ENCODE assay signal across 17 cellular contexts in genomic region chr17:72185571-72185970, GRCh38.
A peak's percentile ranks its signal among the peaks of the same experiment; 100 is the strongest.
DNase-seq lines count a peak whose midpoint lies in the region; ATAC-seq, FAIRE-seq and TF ChIP-seq lines count a peak whose summit lies in the region.
"Had no signal": no experiment of that assay in that cellular context is flagged by ENCODE, and none has a peak within 500 bp of the region (broad histone marks: within the 10 kb centered on the region; RNA-seq: fewer than 3 reads in every experiment).

No MANE protein-coding gene starts in this region.

- H3K4me3 ChIP-seq in heart left ventricle: no peak overlapping the region
- H3K4me3 ChIP-seq: SK-N-MC had no signal

- H3K4me1 ChIP-seq in heart left ventricle: peaks cover 0 to 28% (median 0%) of the 10 kb centered on the region in 12 donors

- intact Hi-C loops in heart left ventricle (cut with DNase I): loop anchor here in 3 of 10 donors (5.0 kb wide), 2 partner anchors 58 to 63 kb away; partner anchors contain the start of gene SOX9 (in 2 of the 3)

- H3K9me3 ChIP-seq in heart left ventricle: no peaks in the 10 kb centered on the region

- H3K27ac ChIP-seq in heart left ventricle: peak overlapping the region in 7 of 12 donors; percentile 2 to 59 (median 31)
- H3K27ac ChIP-seq: SK-N-MC had no signal

- 34 to 49% (median 36%) methylated on average over 8 of the region's 8 CpGs for WGBS in heart left ventricle, 4 donors

- FAIRE-seq in HTR-8/SVneo (lab: Jason Lieb, UNC): no peak
- FAIRE-seq: G401.6 had no signal

- no peaks in the 10 kb centered on the region for H3K27me3 ChIP-seq in heart left ventricle

- no peak for TF ChIP-seq POLR2A in heart left ventricle (IDR thresholded peaks at IDR 0.05)

- ATAC-seq in heart left ventricle (peak; percentile 60 to 81 (median 78)), GM19463 (IDR thresholded peaks at IDR 0.05; ENCODE audit: unreplicated experiment) (no peak)

- H3K36me3 ChIP-seq in heart left ventricle: no peaks in the 10 kb centered on the region

- peak; percentile 23 for DNase-seq in NCI-H2171 treated with DMSO at 0.1 percent for 48 hours (lab: John Stamatoyannopoulos, UW)
- DNase-seq in NCI-H2171 (lab: John Stamatoyannopoulos, UW): no peak
- peak; percentile 9 for DNase-seq in NCI-H146 treated with DMSO at 0.1 percent for 48 hours (lab: John Stamatoyannopoulos, UW; ENCODE audit: unreplicated experiment)
- peak in 4 of 5 donors; percentile 43 to 68 (median 58) for DNase-seq in heart left ventricle
- peak; percentile 50 for DNase-seq in retina
- DNase-seq in HTR-8/SVneo (ENCODE audit: insufficient read length, low spot score): no peak
- no peak for DNase-seq in KG1 (lab: John Stamatoyannopoulos, UW)
- DNase-seq: C1 segment of cervical spinal cord, DND-41, GOT3, KBM-7, NCI-H1048, NCI-H187, NCI-H774 had no signal

- no peak for TF ChIP-seq CTCF in heart left ventricle (IDR thresholded peaks at IDR 0.05)

Comparison
In these comparisons a context has a peak if more than half of its experiments do, and no peak if none do; other contexts are left out.
1. DNase-seq: peak in NCI-H2171 treated with DMSO at 0.1 percent for 48 hours (single experiment), NCI-H146 treated with DMSO at 0.1 percent for 48 hours (single experiment), heart left ventricle (4 of 5) and retina (single experiment); none in NCI-H2171 (single experiment), HTR-8/SVneo (single experiment) and KG1 (single experiment).